ENCODE assay signal across 33 cellular contexts in genomic region chrX:2650865-2651264, GRCh38. TPM values are rescaled to one million over a fixed set of nuclear protein-coding genes. Genes with fewer than 3 reads are reported as not detected.
DNase-seq lines count a peak whose midpoint lies in the region; ATAC-seq and TF ChIP-seq lines count a peak whose summit lies in the region.
"Had no signal": no experiment of that assay in that cellular context is flagged by ENCODE, and none has a peak within 500 bp of the region (broad histone marks: within the 10 kb centered on the region; RNA-seq: fewer than 3 reads in every experiment).

No MANE protein-coding gene starts in this region.

- no peak overlapping the region for H3K27ac ChIP-seq in IMR-90 (ENCODE audit: insufficient read depth, low read length)
- H3K27ac ChIP-seq in neural progenitor cell: no peak overlapping the region
- H3K27ac ChIP-seq in colonic mucosa: no peak overlapping the region
- H3K27ac ChIP-seq: cardiac muscle cell, coronary artery, esophagus muscularis mucosa, gastroesophageal sphincter, hepatocyte, HL-60, KMS-11, Peyer's patch had no signal

- H3K9me3 ChIP-seq in IMR-90 (ENCODE audit: control insufficient read depth, insufficient read depth, low read length) (no peaks in the 10 kb centered on the region), neural progenitor cell (ENCODE audit: low read depth) (no peaks in the 10 kb centered on the region), colonic mucosa (no peaks in the 10 kb centered on the region)
- H3K9me3 ChIP-seq: BE2C, esophagus muscularis mucosa, gastroesophageal sphincter, mucosa of descending colon, Peyer's patch had no signal

- no CpG with 5 or more reads among the region's 7 CpGs for WGBS in IMR-90 (ENCODE audit: extremely low coverage in 2 of 2, insufficient read length in 1 of 2), 2 experiments

- H3K4me3 ChIP-seq in IMR-90 (ENCODE audit: insufficient read depth, low read depth, low read length) (no peak overlapping the region), neural progenitor cell (no peak overlapping the region), colonic mucosa (no peak overlapping the region)
- H3K4me3 ChIP-seq: cardiac muscle cell, coronary artery, esophagus muscularis mucosa, gastroesophageal sphincter, GM12878, hepatocyte, lung, mucosa of descending colon, Peyer's patch had no signal

- H3K4me1 ChIP-seq in IMR-90 (ENCODE audit: control insufficient read depth, insufficient read depth, low read length) (no peaks in the 10 kb centered on the region), neural progenitor cell (no peaks in the 10 kb centered on the region), colonic mucosa (no peaks in the 10 kb centered on the region)
- H3K4me1 ChIP-seq: BE2C, esophagus muscularis mucosa, gastroesophageal sphincter, Peyer's patch had no signal

- TF ChIP-seq RAD21 in IMR-90 (IDR thresholded peaks at IDR 0.05; ENCODE audit: low read length): no peak

- no peak overlapping the region for H2AK5ac ChIP-seq in IMR-90 (ENCODE audit: low read depth, low read length)

- no TSS peak for BruUV-seq in IMR-90 (replicated peaks; lab: Mats Ljungman, UMichigan)

- dilution Hi-C loops in IMR-90 (cut with HindIII; ENCODE audit: low sequenced_read_pairs, unreplicated experiment): no loop called here

- no peak overlapping the region for H3K4me3 Mint-ChIP-seq in neural progenitor cell
- no peak overlapping the region for H3K4me3 Mint-ChIP-seq in effector memory CD8-positive, alpha-beta T cell
- H3K4me3 Mint-ChIP-seq: activated naive CD8-positive, alpha-beta T cell; CD8-positive, alpha-beta T cell; H9; natural killer cell; T-helper 2 cell treated with Interferon-gamma antibody and Interleukin-4, amounts not matched to agents 5 μg/mL and 100 μg/mL, for 36 hours; type B pancreatic cell had no signal

- H3K4ac ChIP-seq in IMR-90 (ENCODE audit: low read depth, low read length): no peak overlapping the region

- H3K56ac ChIP-seq in IMR-90 (ENCODE audit: extremely low read depth, insufficient read depth, low read length): no peak overlapping the region

- H3K18ac ChIP-seq in IMR-90 (ENCODE audit: low read depth, low read length): no peak overlapping the region

- no peak overlapping the region for H2BK120ac ChIP-seq in IMR-90 (ENCODE audit: low read depth, low read length)

- CTCF ChIA-PET in IMR-90 (lab: Yijun Ruan, JAX): no interaction called here

- H4K8ac ChIP-seq in IMR-90 (ENCODE audit: low read depth in 2 of 2, low read length in 2 of 2): no peak overlapping the region

- peak; percentile 28 for DNase-seq in AG08395 (ENCODE audit: low spot score)
- peak; percentile 42 for DNase-seq in IMR-90
- peak; percentile 39 to 91 for DNase-seq in dermis microvascular lymphatic vessel endothelial cell (ENCODE audit: low read depth in 2 of 2)
- no peak for DNase-seq in neural progenitor cell (ENCODE audit: low spot score)
- DNase-seq in NCI-H2029 (lab: John Stamatoyannopoulos, UW): no peak
- DNase-seq in colonic mucosa: no peak
- DNase-seq in NCI-H2081 treated with DMSO at 0.1 percent for 48 hours (lab: John Stamatoyannopoulos, UW): no peak
- DNase-seq in effector memory CD8-positive, alpha-beta T cell: no peak
- DNase-seq: BE2C; CD8-positive, alpha-beta T cell; H9; MM.1S; mucosa of descending colon; natural killer cell; NCI-H1930; NCI-H226; NCI-H526 treated with DMSO at 0.1 percent for 48 hours; Peyer's patch; SIG-M5; stimulated activated CD4-positive, alpha-beta T cell treated with anti-CD3 and anti-CD28 coated beads, Interleukin-4, amount 100 ng/mL, for 24 hours had no signal

- H3K27me3 Mint-ChIP-seq in neural progenitor cell (ENCODE audit: insufficient read depth, low read depth): peaks cover 4% of the 10 kb centered on the region
- H3K27me3 Mint-ChIP-seq in effector memory CD8-positive, alpha-beta T cell: no peaks in the 10 kb centered on the region
- H3K27me3 Mint-ChIP-seq: activated naive CD8-positive, alpha-beta T cell; type B pancreatic cell had no signal

- H3F3A ChIP-seq in neural progenitor cell (ENCODE audit: low read depth): no peaks in the 10 kb centered on the region

- H3K9me1 ChIP-seq in IMR-90 (ENCODE audit: insufficient read depth, low read length): no peaks in the 10 kb centered on the region

- H2AFZ ChIP-seq in IMR-90 (replicated peaks; ENCODE audit: low read length, poor library complexity) (no peak overlapping the region), neural progenitor cell (replicated peaks) (no peak overlapping the region)
- H2AFZ ChIP-seq: hepatocyte had no signal

- TF ChIP-seq CTCF in IMR-90 (conservative IDR thresholded peaks at IDR 0.05; ENCODE audit: low read depth, low read length) (no peak), neural progenitor cell (IDR thresholded peaks at IDR 0.05) (no peak), colonic mucosa (IDR thresholded peaks at IDR 0.05) (no peak)

- peaks cover 2% of the 10 kb centered on the region for H3K4me1 Mint-ChIP-seq in neural progenitor cell
- H3K4me1 Mint-ChIP-seq in effector memory CD8-positive, alpha-beta T cell (ENCODE audit: low read depth in 2 of 2): peaks cover 0 to 2% of the 10 kb centered on the region in 2 donors

- H3K79me1 ChIP-seq in IMR-90 (ENCODE audit: low read depth in 1 of 2, low read length in 2 of 2): no peaks in the 10 kb centered on the region

- no peaks in the 10 kb centered on the region for H3K9me3 Mint-ChIP-seq in neural progenitor cell
- no peaks in the 10 kb centered on the region for H3K9me3 Mint-ChIP-seq in effector memory CD8-positive, alpha-beta T cell
- H3K9me3 Mint-ChIP-seq: activated T-helper 2 cell treated with anti-CD3 and anti-CD28 coated beads, Interferon-gamma antibody, Interleukin-2, Interleukin-4, amounts not matched to agents 10 μg/mL and 5 μg/mL and 100 μg/mL, durations not matched to agents 14 hours and 24 hours and 36 hours; CD8-positive, alpha-beta T cell; H9; natural killer cell; T-helper 2 cell treated with Interferon-gamma antibody and Interleukin-4, amounts not matched to agents 5 μg/mL and 100 μg/mL, for 36 hours; type B pancreatic cell had no signal

- in situ Hi-C loops in IMR-90 (cut with MboI; ENCODE audit: low sequenced_read_pairs): no loop called here

- H4K91ac ChIP-seq in IMR-90 (ENCODE audit: insufficient read depth, low read depth, low read length): no peak overlapping the region

- H3K4me2 ChIP-seq in IMR-90 (ENCODE audit: low read depth, low read length) (no peak overlapping the region), neural progenitor cell (no peak overlapping the region)
- H3K4me2 ChIP-seq: hepatocyte, KMS-11 had no signal

- H3K36me3 ChIP-seq in IMR-90 (ENCODE audit: control insufficient read depth, insufficient read depth, low read length) (no peaks in the 10 kb centered on the region), neural progenitor cell (no peaks in the 10 kb centered on the region), colonic mucosa (no peaks in the 10 kb centered on the region)
- H3K36me3 ChIP-seq: BE2C, cardiac muscle cell, Peyer's patch had no signal

- POLR2A ChIA-PET in IMR-90 (lab: Charles Lee; ENCODE audit: unreplicated experiment): no interaction called here

- no peak for ATAC-seq in IMR-90 (ENCODE audit: low read depth)
- ATAC-seq in effector memory CD8-positive, alpha-beta T cell (replicated peaks): no peak
- ATAC-seq: CD8-positive, alpha-beta T cell; gastroesophageal sphincter; GM12878; mucosa of descending colon; natural killer cell had no signal

- no peak overlapping the region for H3K23ac ChIP-seq in IMR-90 (ENCODE audit: low read depth, low read length)

- intact Hi-C loops in IMR-90 (cut with micrococcal nuclease): no loop called here
- intact Hi-C loops in colonic mucosa (cut with DNase I): no loop called here

- no peak overlapping the region for H2BK15ac ChIP-seq in IMR-90 (ENCODE audit: low read depth, low read length)

- no peak overlapping the region for H3K9ac ChIP-seq in IMR-90 (ENCODE audit: low read depth, low read length)
- no peak overlapping the region for H3K9ac ChIP-seq in neural progenitor cell
- H3K9ac ChIP-seq in colonic mucosa (ENCODE audit: low read depth in 2 of 2, low read length in 2 of 2): no peak overlapping the region
- H3K9ac ChIP-seq: KMS-11 had no signal

- peaks cover 22% of the 10 kb centered on the region for H3K36me3 Mint-ChIP-seq in neural progenitor cell
- H3K36me3 Mint-ChIP-seq in effector memory CD8-positive, alpha-beta T cell (ENCODE audit: insufficient read depth): peaks cover 2% of the 10 kb centered on the region
- H3K36me3 Mint-ChIP-seq: natural killer cell had no signal

- no peak overlapping the region for H4K5ac ChIP-seq in IMR-90 (ENCODE audit: low read depth, low read length)

- no peaks in the 10 kb centered on the region for H3K27me3 ChIP-seq in IMR-90 (ENCODE audit: control insufficient read depth, insufficient read depth, low read length)
- H3K27me3 ChIP-seq in neural progenitor cell: no peaks in the 10 kb centered on the region
- H3K27me3 ChIP-seq in colonic mucosa: no peaks in the 10 kb centered on the region
- H3K27me3 ChIP-seq: BE2C, cardiac muscle cell, esophagus muscularis mucosa, gastroesophageal sphincter, hepatocyte, Peyer's patch had no signal

- no peaks in the 10 kb centered on the region for H4K20me1 ChIP-seq in IMR-90 (ENCODE audit: insufficient read depth, low read length)
- H4K20me1 ChIP-seq in neural progenitor cell (ENCODE audit: low read depth): no peaks in the 10 kb centered on the region

- 0 out of 2 replicates have a peak overlapping the region, but pooled peaks have one; percentile 52 for H3K14ac ChIP-seq in IMR-90 (replicated peaks; ENCODE audit: low read depth, low read length)

- no peaks in the 10 kb centered on the region for H3K79me2 ChIP-seq in neural progenitor cell (ENCODE audit: low read depth)
- H3K79me2 ChIP-seq: hepatocyte had no signal

- H2BK20ac ChIP-seq in IMR-90 (ENCODE audit: low read depth, low read length): no peak overlapping the region

- H2AK9ac ChIP-seq in IMR-90 (replicated peaks; ENCODE audit: low read depth, low read length, poor library complexity): no peak overlapping the region

- H2BK5ac ChIP-seq in IMR-90 (ENCODE audit: low read depth, low read length, poor library complexity, severe bottlenecking): no peak overlapping the region

- TF ChIP-seq POLR2A in IMR-90 (IDR thresholded peaks at IDR 0.05; ENCODE audit: low read depth, low read length): no peak

- peak overlapping the region; percentile 47 for H3K27ac Mint-ChIP-seq in neural progenitor cell
- H3K27ac Mint-ChIP-seq in effector memory CD8-positive, alpha-beta T cell: no peak overlapping the region
- H3K27ac Mint-ChIP-seq: activated naive CD8-positive, alpha-beta T cell; activated T-helper 2 cell treated with anti-CD3 and anti-CD28 coated beads, Interferon-gamma antibody, Interleukin-2, Interleukin-4, amounts not matched to agents 10 μg/mL and 5 μg/mL and 100 μg/mL, durations not matched to agents 14 hours and 24 hours and 36 hours; CD8-positive, alpha-beta T cell; H9; natural killer cell; T-helper 2 cell treated with Interferon-gamma antibody and Interleukin-4, amounts not matched to agents 5 μg/mL and 100 μg/mL, for 36 hours; type B pancreatic cell had no signal

RNA-seq across cellular contexts. Expression of gene CD99, which starts 40.2 kb away (rescaled TPM):
- total RNA-seq in IMR-90 (2012; rRNA removed): 102 and 107 TPM in 2 replicates
- polyA plus RNA-seq in IMR-90 (2012; rRNA removed): 369 and 477 TPM in 2 replicates
- polyA plus RNA-seq in IMR-90 (2012; cell fraction: cytosol; rRNA removed): 472 and 612 TPM in 2 replicates
- polyA plus RNA-seq in IMR-90 (2012; cell fraction: nucleus; rRNA removed; ENCODE audit: low replicate concordance): 114 and 169 TPM in 2 replicates
- 199 and 231 TPM in 2 replicates for total RNA-seq in dermis microvascular lymphatic vessel endothelial cell
- total RNA-seq in neural progenitor cell (ENCODE audit: low replicate concordance): 70.4 and 81.8 TPM in 2 replicates
- 100 to 1,000 TPM; 168 to 202 TPM for total RNA-seq in colonic mucosa

Comparison
In these comparisons a context has a peak if more than half of its experiments do, and no peak if none do; other contexts are left out.
1. DNase-seq: peak in AG08395 (single experiment), IMR-90 (single experiment) and dermis microvascular lymphatic vessel endothelial cell (2 of 2); none in neural progenitor cell (single experiment), NCI-H2029 (single experiment), colonic mucosa (single experiment), NCI-H2081 treated with DMSO at 0.1 percent for 48 hours (single experiment) and effector memory CD8-positive, alpha-beta T cell (0 of 3).